ENCODE assay signal across 19 cellular contexts in genomic region chr4:164467493-164467892, GRCh38.
DNase-seq lines count a peak whose midpoint lies in the region; ATAC-seq and TF ChIP-seq lines count a peak whose summit lies in the region.
"Had no signal": no experiment of that assay in that cellular context is flagged by ENCODE, and none has a peak within 500 bp of the region (broad histone marks: within the 10 kb centered on the region; RNA-seq: fewer than 3 reads in every experiment).

No MANE protein-coding gene starts in this region.

- H3K9me3 ChIP-seq in mammary epithelial cell (replicated peaks; ENCODE audit: insufficient read depth, low read length) = no peaks in the 10 kb centered on the region
- H3K9me3 ChIP-seq: BE2C, Peyer's patch had no signal

- TF ChIP-seq EP300 in Ishikawa (IDR thresholded peaks at IDR 0.05; ENCODE audit: borderline replicate concordance) = peak; percentile 14; the same call in 1 of the 2 replicates

- H3K4me2 ChIP-seq in mammary epithelial cell (ENCODE audit: insufficient read depth, low read depth, low read length) = no peak overlapping the region

- TF ChIP-seq CTCF in mammary epithelial cell (conservative IDR thresholded peaks at IDR 0.05 in 1 of 2, IDR thresholded peaks at IDR 0.05 in 1 of 2; ENCODE audit: extremely low read depth in 1 of 2, insufficient read depth in 1 of 2, low read depth in 1 of 2, low read length in 2 of 2) (no peak), brain microvascular endothelial cell (IDR thresholded peaks at IDR 0.05; ENCODE audit: low read depth, low read length, missing control alignments) (no peak)

- H3K27me3 ChIP-seq in mammary epithelial cell (ENCODE audit: insufficient read depth, low read length) (no peaks in the 10 kb centered on the region), brain microvascular endothelial cell (replicated peaks) (no peaks in the 10 kb centered on the region)
- H3K27me3 ChIP-seq: BE2C, Peyer's patch had no signal

- WGBS in mammary epithelial cell (ENCODE audit: low coverage, missing lambda C conversion rate) = 77% methylated on average over 3 of the region's 3 CpGs

- H4K20me1 ChIP-seq in mammary epithelial cell (ENCODE audit: insufficient read depth, low read length) = no peaks in the 10 kb centered on the region

- no peaks in the 10 kb centered on the region for H3K36me3 ChIP-seq in mammary epithelial cell (ENCODE audit: insufficient read depth, low read length)
- H3K36me3 ChIP-seq in brain microvascular endothelial cell (replicated peaks) = no peaks in the 10 kb centered on the region
- H3K36me3 ChIP-seq: BE2C, Peyer's patch had no signal

- no peaks in the 10 kb centered on the region for H3K4me1 ChIP-seq in mammary epithelial cell (ENCODE audit: insufficient read depth, low read length)
- H3K4me1 ChIP-seq: BE2C, Peyer's patch had no signal

- H3K79me2 ChIP-seq in mammary epithelial cell (ENCODE audit: insufficient read depth, low read length) = no peaks in the 10 kb centered on the region

- TF ChIP-seq RAD21 in Ishikawa (IDR thresholded peaks at IDR 0.05; ENCODE audit: low read depth) = no peak

- H3K4me3 ChIP-seq in mammary epithelial cell (replicated peaks in 1 of 3; ENCODE audit: insufficient read depth in 1 of 3, low read depth in 2 of 3, low read length in 3 of 3) (no peak overlapping the region), brain microvascular endothelial cell (ENCODE audit: low read depth, low read length) (no peak overlapping the region)
- H3K4me3 ChIP-seq: K562, Peyer's patch had no signal

- BruUV-seq in mammary epithelial cell (replicated peaks; lab: Mats Ljungman, UMichigan) = no TSS peak

- CTCF ChIA-PET in mammary epithelial cell (lab: Charles Lee; ENCODE audit: low non-redundant PET) = no interaction called here

- DNase-seq in DMS53 treated with DMSO at 0.1 percent for 48 hours (lab: John Stamatoyannopoulos, UW; ENCODE audit: unreplicated experiment) (peak; percentile 86), mammary epithelial cell (peak; percentile 56), kidney tubule cell (ENCODE audit: low spot score) (peak; percentile 66), brain microvascular endothelial cell (no peak), C1 segment of cervical spinal cord (lab: John Stamatoyannopoulos, UW) (no peak), left colon (no peak)
- DNase-seq: BE2C; CD4-positive, CD25-positive, alpha-beta regulatory T cell; DND-41; NCI-H1092; NCI-H1436; NCI-H187 treated with DMSO at 0.1 percent for 48 hours; NCI-H2107; NCI-H69; NK-92 treated with Interleukin-12 subunit alpha and Interleukin-12 subunit beta, amount 100 ng/mL, for 24 hours; Peyer's patch had no signal

- H3K27ac ChIP-seq in mammary epithelial cell (ENCODE audit: insufficient read depth, low read depth, low read length) = no peak overlapping the region
- H3K27ac ChIP-seq in brain microvascular endothelial cell = no peak overlapping the region
- H3K27ac ChIP-seq: Peyer's patch had no signal

- no peak overlapping the region for H2AFZ ChIP-seq in mammary epithelial cell (ENCODE audit: low read depth, low read length)

- ATAC-seq in left colon = no peak
- ATAC-seq: K562, Right ventricle myocardium inferior had no signal

- H3K9ac ChIP-seq in mammary epithelial cell (ENCODE audit: insufficient read depth, low read length) = no peak overlapping the region

- in situ Hi-C loops in mammary epithelial cell (cut with MboI; ENCODE audit: low sequenced_read_pairs in 2 of 2) (no loop called here), brain microvascular endothelial cell (cut with HindIII; ENCODE audit: low pct_ligation_motif_present, low sequenced_read_pairs) (no loop called here)

- intact Hi-C loops in mammary epithelial cell (cut with micrococcal nuclease) (loop anchor here (10.0 kb wide), 1 partner anchor 67 kb away; no protein-coding TSS in a partner anchor), left colon (cut with DNase I, micrococcal nuclease) (no loop called here)

- dilution Hi-C loops in mammary epithelial cell (cut with HindIII; ENCODE audit: low sequenced_read_pairs) = no loop called here

TF ChIP-seq in Ishikawa, 13 proteins besides CTCF, POLR2A, EP300 and RAD21:
- no peak for TF ChIP-seq REST (IDR thresholded peaks at IDR 0.05; ENCODE audit: low read depth)
- TF ChIP-seq NFIC (IDR thresholded peaks at IDR 0.05) = no peak
- TF ChIP-seq MAX (IDR thresholded peaks at IDR 0.05) = no peak
- TF ChIP-seq ZBTB7A (IDR thresholded peaks at IDR 0.05; ENCODE audit: low read depth) = no peak
- TF ChIP-seq TEAD4 (IDR thresholded peaks at IDR 0.05) = no peak
- no peak for TF ChIP-seq TCF12 (IDR thresholded peaks at IDR 0.05; ENCODE audit: low read depth)
- no peak for TF ChIP-seq USF1 (IDR thresholded peaks at IDR 0.05)
- TF ChIP-seq EGR1 (IDR thresholded peaks at IDR 0.05) = no peak
- no peak for TF ChIP-seq TAF1 (IDR thresholded peaks at IDR 0.05; ENCODE audit: low read depth)
- TF ChIP-seq CREB1 (IDR thresholded peaks at IDR 0.05; ENCODE audit: low read depth) = no peak
- no peak for TF ChIP-seq FOXM1 (IDR thresholded peaks at IDR 0.05; ENCODE audit: borderline replicate concordance, low read depth)
- TF ChIP-seq CEBPB (IDR thresholded peaks at IDR 0.05) = no peak
- no peak for TF ChIP-seq YY1 (IDR thresholded peaks at IDR 0.05; ENCODE audit: low read depth)

Comparison
In these comparisons a context has a peak if more than half of its experiments do, and no peak if none do; other contexts are left out.
1. DNase-seq: peak in DMS53 treated with DMSO at 0.1 percent for 48 hours (single experiment), mammary epithelial cell (single experiment) and kidney tubule cell (single experiment); none in brain microvascular endothelial cell (single experiment), C1 segment of cervical spinal cord (0 of 14) and left colon (0 of 2).